In genomic region chr14:43887523-43887922, GRCh38 we compare ENCODE assay signal across 20 cellular contexts.
DNase-seq lines count a peak whose midpoint lies in the region; ATAC-seq, FAIRE-seq and TF ChIP-seq lines count a peak whose summit lies in the region.
"Had no signal": no experiment of that assay in that cellular context is flagged by ENCODE, and none has a peak within 500 bp of the region (broad histone marks: within the 10 kb centered on the region; RNA-seq: fewer than 3 reads in every experiment).

No MANE protein-coding gene starts in this region.

- CTCF ChIA-PET in GM12878 (lab: Yijun Ruan, JAX) = no interaction called here

- DNase-seq in GM23338 (ENCODE audit: low spot score) = no peak
- DNase-seq in GM12878 (ENCODE audit: low read depth, low spot score) = no peak
- DNase-seq in stimulated activated naive B cell treated with anti-CD40 and anti-IgM and Interleukin-4, amounts not matched to agents 10 μg/mL and 1 μg/mL and 100 μg/mL, for 72 hours = no peak
- DNase-seq: 8988T; AML-193; Caco-2; Calu3; CD4-positive, alpha-beta T cell; CD8-positive, alpha-beta T cell; DND-41; EL; GDM1 had no signal

- H2AFZ ChIP-seq in GM23338 (peak overlapping the region; percentile 16; the same call in 1 of the 2 replicates), GM12878 (ENCODE audit: control insufficient read depth, low read depth, low read length) (no peak overlapping the region)

- H3K4me2 ChIP-seq in GM23338 (no peak overlapping the region), GM12878 (ENCODE audit: control insufficient read depth, insufficient read depth) (no peak overlapping the region)
- H3K4me2 ChIP-seq: A549; BLaER1 treated with 17β-estradiol and CSF1 and Interleukin-3, amounts not matched to agents 10 nM and 100 nM had no signal

- H3K4me3 ChIP-seq in GM23338 (no peak overlapping the region), GM12878 (no peak overlapping the region)
- H3K4me3 ChIP-seq: A549; BLaER1 treated with 17β-estradiol and CSF1 and Interleukin-3, amounts not matched to agents 10 nM and 100 nM had no signal

- no peak overlapping the region for H3K27ac ChIP-seq in GM23338 (ENCODE audit: low read depth)
- H3K27ac ChIP-seq in GM12878 (ENCODE audit: control insufficient read depth, insufficient read depth) = no peak overlapping the region
- H3K27ac ChIP-seq: A549; BLaER1 treated with 17β-estradiol and CSF1 and Interleukin-3, amounts not matched to agents 10 nM and 100 nM; C4-2B had no signal

- no peak for TF ChIP-seq POLR2A in GM12878 (IDR thresholded peaks at IDR 0.05; ENCODE audit: low read depth, low read length)

- H3K9ac ChIP-seq in GM12878 (ENCODE audit: control insufficient read depth, insufficient read depth, low read length) = no peak overlapping the region
- H3K9ac ChIP-seq: BLaER1 treated with 17β-estradiol and CSF1 and Interleukin-3, amounts not matched to agents 10 nM and 100 nM had no signal

- POLR2A ChIA-PET in GM12878 (lab: Charles Lee) = no interaction called here

- FAIRE-seq in A204.1 (lab: Jason Lieb, UNC) (peak; percentile 65), GM12878 (lab: Jason Lieb, UNC) (no peak)
- FAIRE-seq: A549, D721Med, GM12891 had no signal

- in situ Hi-C loops in GM12878 (cut with MboI) = no loop called here

- H3K27me3 Mint-ChIP-seq in GM23338 (ENCODE audit: insufficient read depth, low read depth, poor library complexity) = peaks cover 1% of the 10 kb centered on the region
- H3K27me3 Mint-ChIP-seq in stimulated activated naive B cell treated with anti-CD40 and anti-IgM and Interleukin-4, amounts not matched to agents 10 μg/mL and 1 μg/mL and 100 μg/mL, for 72 hours = no peaks in the 10 kb centered on the region
- H3K27me3 Mint-ChIP-seq: B cell; CD4-positive, alpha-beta T cell had no signal

- 27% methylated on average over 2 of the region's 2 CpGs for WGBS in GM12878 (ENCODE audit: insufficient coverage, insufficient replicate concordance, low lambda C conversion rate, missing lambda C conversion rate)

- RAD21 ChIA-PET in GM12878 (lab: Charles Lee; ENCODE audit: unreplicated experiment) = no interaction called here

- H3K27me3 ChIP-seq in GM23338 (ENCODE audit: insufficient read depth) (no peaks in the 10 kb centered on the region), GM12878 (replicated peaks in 1 of 2; ENCODE audit: control insufficient read depth in 2 of 2, insufficient read depth in 2 of 2, low read length in 1 of 2) (no peaks in the 10 kb centered on the region)
- H3K27me3 ChIP-seq: BLaER1 treated with 17β-estradiol and CSF1 and Interleukin-3, amounts not matched to agents 10 nM and 100 nM had no signal

- H3K4me3 Mint-ChIP-seq in GM23338 = no peak overlapping the region
- H3K4me3 Mint-ChIP-seq in stimulated activated naive B cell treated with anti-CD40 and anti-IgM and Interleukin-4, amounts not matched to agents 10 μg/mL and 1 μg/mL and 100 μg/mL, for 72 hours = no peak overlapping the region
- H3K4me3 Mint-ChIP-seq: B cell; CD4-positive, alpha-beta T cell; CD8-positive, alpha-beta T cell had no signal

- H3K9me3 ChIP-seq in GM12878 (replicated peaks; ENCODE audit: control insufficient read depth, insufficient read depth, low read length) = no peaks in the 10 kb centered on the region
- H3K9me3 ChIP-seq: A549; BLaER1 treated with 17β-estradiol and CSF1 and Interleukin-3, amounts not matched to agents 10 nM and 100 nM; Caco-2 had no signal

- H3K36me3 ChIP-seq in GM23338 (ENCODE audit: insufficient read depth) (no peaks in the 10 kb centered on the region), GM12878 (ENCODE audit: control insufficient read depth in 2 of 2, insufficient read depth in 2 of 2, low read length in 1 of 2) (no peaks in the 10 kb centered on the region)
- H3K36me3 ChIP-seq: BLaER1 treated with 17β-estradiol and CSF1 and Interleukin-3, amounts not matched to agents 10 nM and 100 nM had no signal

- BruUV-seq in GM12878 (replicated peaks; lab: Mats Ljungman, UMichigan) = no TSS peak

- no peak overlapping the region for H3K27ac Mint-ChIP-seq in GM23338
- no peak overlapping the region for H3K27ac Mint-ChIP-seq in stimulated activated naive B cell treated with anti-CD40 and anti-IgM and Interleukin-4, amounts not matched to agents 10 μg/mL and 1 μg/mL and 100 μg/mL, for 72 hours
- H3K27ac Mint-ChIP-seq: B cell; CD4-positive, alpha-beta T cell; CD8-positive, alpha-beta T cell had no signal

- H4K20me1 ChIP-seq in GM23338 (replicated peaks; ENCODE audit: insufficient read depth) = no peaks in the 10 kb centered on the region
- no peaks in the 10 kb centered on the region for H4K20me1 ChIP-seq in GM12878 (ENCODE audit: control insufficient read depth, insufficient read depth)
- H4K20me1 ChIP-seq: BLaER1 treated with 17β-estradiol and CSF1 and Interleukin-3, amounts not matched to agents 10 nM and 100 nM had no signal

- no peak for TF ChIP-seq RAD21 in GM12878 (IDR thresholded peaks at IDR 0.05; ENCODE audit: insufficient read depth, low read depth, low read length)

- H3K4me1 ChIP-seq in GM23338 (ENCODE audit: insufficient read depth) = no peaks in the 10 kb centered on the region
- no peaks in the 10 kb centered on the region for H3K4me1 ChIP-seq in GM12878 (ENCODE audit: control insufficient read depth, insufficient read depth, low read length)
- H3K4me1 ChIP-seq: A549; BLaER1 treated with 17β-estradiol and CSF1 and Interleukin-3, amounts not matched to agents 10 nM and 100 nM; Caco-2 had no signal

- H3K79me2 ChIP-seq in GM23338 (replicated peaks; ENCODE audit: insufficient read depth) (no peaks in the 10 kb centered on the region), GM12878 (ENCODE audit: control insufficient read depth, insufficient read depth, low read length) (no peaks in the 10 kb centered on the region)

- no peaks in the 10 kb centered on the region for H3K4me1 Mint-ChIP-seq in GM23338
- H3K4me1 Mint-ChIP-seq in stimulated activated naive B cell treated with anti-CD40 and anti-IgM and Interleukin-4, amounts not matched to agents 10 μg/mL and 1 μg/mL and 100 μg/mL, for 72 hours = no peaks in the 10 kb centered on the region
- H3K4me1 Mint-ChIP-seq: B cell had no signal

- no peaks in the 10 kb centered on the region for H3F3A ChIP-seq in GM23338 (replicated peaks; ENCODE audit: low read depth)

- no peaks in the 10 kb centered on the region for H3K36me3 Mint-ChIP-seq in GM23338 (ENCODE audit: low read depth)
- H3K36me3 Mint-ChIP-seq in stimulated activated naive B cell treated with anti-CD40 and anti-IgM and Interleukin-4, amounts not matched to agents 10 μg/mL and 1 μg/mL and 100 μg/mL, for 72 hours = no peaks in the 10 kb centered on the region
- H3K36me3 Mint-ChIP-seq: CD8-positive, alpha-beta T cell had no signal

- SMC1A ChIA-PET in GM12878 (lab: Charles Lee; ENCODE audit: uncharacterized antibody, unreplicated experiment) = no interaction called here

- TF ChIP-seq EP300 in GM12878 (IDR thresholded peaks at IDR 0.05; ENCODE audit: borderline replicate concordance in 1 of 2, control insufficient read depth in 1 of 2, low read depth in 2 of 2, low read length in 2 of 2) = no peak

- no peaks in the 10 kb centered on the region for H3K9me2 ChIP-seq in GM23338 (ENCODE audit: insufficient read depth)

- H3K9me3 Mint-ChIP-seq in GM23338 = no peaks in the 10 kb centered on the region
- no peaks in the 10 kb centered on the region for H3K9me3 Mint-ChIP-seq in stimulated activated naive B cell treated with anti-CD40 and anti-IgM and Interleukin-4, amounts not matched to agents 10 μg/mL and 1 μg/mL and 100 μg/mL, for 72 hours

- intact Hi-C loops in GM12878 (cut with micrococcal nuclease; ENCODE audit: unreplicated experiment) = no loop called here

- TF ChIP-seq CTCF in GM23338 (conservative IDR thresholded peaks at IDR 0.05; ENCODE audit: low read depth in 2 of 2) (no peak), GM12878 (IDR thresholded peaks at IDR 0.05 in 2 of 3, conservative IDR thresholded peaks at IDR 0.05 in 1 of 3; ENCODE audit: control insufficient read depth in 2 of 3, extremely low read depth in 1 of 3, insufficient read depth in 1 of 3, low read depth in 3 of 3, low read length in 3 of 3) (no peak)

- ATAC-seq in GM23338 (no peak), GM12878 (no peak), GM18867 (IDR thresholded peaks at IDR 0.05; ENCODE audit: unreplicated experiment) (no peak)
- no peak for ATAC-seq in stimulated activated naive B cell treated with anti-CD40 and anti-IgM and Interleukin-4, amounts not matched to agents 10 μg/mL and 1 μg/mL and 100 μg/mL, for 72 hours (replicated peaks)
- ATAC-seq: A549; CD8-positive, alpha-beta T cell had no signal

TF ChIP-seq in GM23338, 12 proteins besides CTCF, POLR2A, EP300 and RAD21 (continues in another document):
- TF ChIP-seq JUNB (IDR thresholded peaks at IDR 0.05; ENCODE audit: unreplicated experiment) (no peak), ZNF331 (CRISPR knock-in tag; IDR thresholded peaks at IDR 0.05; ENCODE audit: low read depth) (no peak)

TF ChIP-seq in GM12878, 131 proteins besides CTCF, POLR2A, EP300 and RAD21 (continues in another document):
- TF ChIP-seq CEBPZ (IDR thresholded peaks at IDR 0.05; ENCODE audit: low read depth, low read length) = no peak
